In genomic region chr12:44462729-44463128, GRCh38 we compare ENCODE assay signal across 25 cellular contexts.
"Had no signal": no experiment of that assay in that cellular context is flagged by ENCODE, and none has a peak within 500 bp of the region (broad histone marks: within the 10 kb centered on the region; RNA-seq: fewer than 3 reads in every experiment).

No MANE protein-coding gene starts in this region.

- H3K27me3 Mint-ChIP-seq: dendritic cell treated with granulocyte-macrophage colony-stimulating factor and Interleukin-4, amounts not matched to agents 40 ng/mL and 50 ng/mL, for 4 days; effector memory CD8-positive, alpha-beta T cell had no signal

- H3K9me3 ChIP-seq: colonic mucosa, esophagus squamous epithelium, gastrocnemius medialis had no signal

- H3K4me1 ChIP-seq: colonic mucosa, esophagus muscularis mucosa, esophagus squamous epithelium, foreskin keratinocyte, gastrocnemius medialis, gastroesophageal sphincter, heart left ventricle, heart right ventricle had no signal

- H3K36me3 ChIP-seq: colonic mucosa, esophagus muscularis mucosa, esophagus squamous epithelium, gastrocnemius medialis, gastroesophageal sphincter, heart left ventricle, heart right ventricle had no signal

- H3K4me3 ChIP-seq: colonic mucosa, coronary artery, dorsolateral prefrontal cortex, esophagus muscularis mucosa, esophagus squamous epithelium, gastrocnemius medialis, gastroesophageal sphincter, heart left ventricle, heart right ventricle had no signal

- H3K9me3 Mint-ChIP-seq: effector memory CD8-positive, alpha-beta T cell had no signal

- H3K27me3 ChIP-seq: colonic mucosa, dorsolateral prefrontal cortex, esophagus muscularis mucosa, esophagus squamous epithelium, gastrocnemius medialis, gastroesophageal sphincter, heart left ventricle, heart right ventricle had no signal

- H3K4me3 Mint-ChIP-seq: dendritic cell treated with granulocyte-macrophage colony-stimulating factor and Interleukin-4, amounts not matched to agents 40 ng/mL and 50 ng/mL, for 4 days; effector memory CD8-positive, alpha-beta T cell; endodermal cell had no signal

- ATAC-seq: effector memory CD8-positive, alpha-beta T cell; esophagus mucosa; foreskin keratinocyte; gastrocnemius medialis; gastroesophageal sphincter; heart left ventricle; heart right ventricle had no signal

- DNase-seq: colonic mucosa; cortex of kidney; dermis blood vessel endothelial cell; dorsolateral prefrontal cortex; effector CD4-positive, alpha-beta T cell; effector CD8-positive, alpha-beta T cell; effector memory CD4-positive, alpha-beta T cell; effector memory CD8-positive, alpha-beta T cell; endodermal cell; erythroblast; esophagus squamous epithelium; foreskin fibroblast; foreskin keratinocyte; foreskin melanocyte; gastrocnemius medialis; glutamatergic neuron; head of caudate nucleus; heart left ventricle; heart right ventricle had no signal

- H3K27ac ChIP-seq: colonic mucosa, coronary artery, dorsolateral prefrontal cortex, epithelial cell of prostate, esophagus muscularis mucosa, esophagus squamous epithelium, foreskin keratinocyte, gastrocnemius medialis, gastroesophageal sphincter, heart left ventricle, heart right ventricle had no signal

- H3K27ac Mint-ChIP-seq: dendritic cell treated with granulocyte-macrophage colony-stimulating factor and Interleukin-4, amounts not matched to agents 40 ng/mL and 50 ng/mL, for 4 days; effector memory CD8-positive, alpha-beta T cell; endodermal cell had no signal
